Comparison of ENCODE assay signal across 8 cellular contexts in genomic region chr6:2990932-2991506, GRCh38. TPM values are rescaled to one million over a fixed set of nuclear protein-coding genes. Genes with fewer than 3 reads are reported as not detected.
DNase-seq lines count a peak whose midpoint lies in the region; ATAC-seq and TF ChIP-seq lines count a peak whose summit lies in the region.

No MANE protein-coding gene starts in this region.

- H3K27me3 ChIP-seq in ascending aorta (no peaks in the 10 kb centered on the region), liver (ENCODE audit: control insufficient read depth in 4 of 4, insufficient read depth in 4 of 4, low read length in 3 of 4) (no peaks in the 10 kb centered on the region), thymus (ENCODE audit: control insufficient read depth, insufficient read depth) (no peaks in the 10 kb centered on the region)

- peaks cover 20% of the 10 kb centered on the region for H3K4me1 Mint-ChIP-seq in activated CD8-positive, alpha-beta memory T cell treated with anti-CD3 and anti-CD28 coated beads, Interleukin-2, amount 10 ng/mL, durations not matched to agents 7 days and 5 days

- CTCF ChIA-PET in activated CD8-positive, alpha-beta memory T cell treated with anti-CD3 and anti-CD28 coated beads, Interleukin-2, amount 10 ng/mL, durations not matched to agents 7 days and 5 days (lab: Charles Lee), result interaction anchor here (0.8 to 6.0 kb wide), 19 partner anchors 10 to 260 kb away, joined by 3 to 49 read pairs (median 6); partner anchors contain the start of genes NQO2, RIPK1 and SERPINB1

- H3K9me3 Mint-ChIP-seq in activated CD8-positive, alpha-beta memory T cell treated with anti-CD3 and anti-CD28 coated beads, Interleukin-2, amount 10 ng/mL, durations not matched to agents 7 days and 5 days (ENCODE audit: low read depth), result no peaks in the 10 kb centered on the region

- no peak for ATAC-seq in activated CD8-positive, alpha-beta memory T cell treated with anti-CD3 and anti-CD28 coated beads, Interleukin-2, amount 10 ng/mL, durations not matched to agents 7 days and 5 days

- WGBS in liver, result 4% methylated on average over 10 of the region's 10 CpGs
- 2% methylated on average over 10 of the region's 10 CpGs for WGBS in thymus

- H3K4me3 ChIP-seq in ascending aorta (peak overlapping the region; percentile 78 to 86), liver (ENCODE audit: low read depth in 1 of 3, low read length in 3 of 3) (peak overlapping the region; percentile 63 to 97 (median 73)), thymus (ENCODE audit: low read length) (peak overlapping the region; percentile 79)

- H3K9ac ChIP-seq in liver (ENCODE audit: low read depth in 1 of 2, low read length in 2 of 2), result peak overlapping the region in 1 of 2 donors; percentile 83

- H3K36me3 Mint-ChIP-seq in activated CD8-positive, alpha-beta memory T cell treated with anti-CD3 and anti-CD28 coated beads, Interleukin-2, amount 10 ng/mL, durations not matched to agents 7 days and 5 days, result no peaks in the 10 kb centered on the region

- peak overlapping the region; percentile 95 for H3K4me3 Mint-ChIP-seq in activated CD8-positive, alpha-beta memory T cell treated with anti-CD3 and anti-CD28 coated beads, Interleukin-2, amount 10 ng/mL, durations not matched to agents 7 days and 5 days

- TF ChIP-seq CTCF in ascending aorta (IDR thresholded peaks at IDR 0.05), result no peak
- no peak for TF ChIP-seq CTCF in liver (IDR thresholded peaks at IDR 0.05; ENCODE audit: low read depth, low read length, missing input control)

- H3K4me1 ChIP-seq in ascending aorta, result peaks cover 6 to 8% of the 10 kb centered on the region in 2 donors
- H3K4me1 ChIP-seq in liver (ENCODE audit: control insufficient read depth in 4 of 4, insufficient read depth in 4 of 4, low read length in 3 of 4), result peaks cover 3 to 9% (median 6%) of the 10 kb centered on the region in 4 donors
- H3K4me1 ChIP-seq in thymus (ENCODE audit: control insufficient read depth, insufficient read depth, low read length), result no peaks in the 10 kb centered on the region

- H3K9me3 ChIP-seq in ascending aorta (no peaks in the 10 kb centered on the region), liver (ENCODE audit: control insufficient read depth in 4 of 4, low read length in 3 of 4) (no peaks in the 10 kb centered on the region), thymus (ENCODE audit: control insufficient read depth) (no peaks in the 10 kb centered on the region)

- H3K27ac ChIP-seq in ascending aorta, result peak overlapping the region; percentile 95 to 98
- peak overlapping the region; percentile 94 to 100 for H3K27ac ChIP-seq in liver (ENCODE audit: low read depth in 1 of 2, low read length in 2 of 2)
- H3K27ac ChIP-seq in thymus (ENCODE audit: low read depth), result peak overlapping the region; percentile 99

- H3K36me3 ChIP-seq in ascending aorta (no peaks in the 10 kb centered on the region), liver (ENCODE audit: control insufficient read depth in 4 of 4, insufficient read depth in 3 of 4, low read depth in 1 of 4, low read length in 3 of 4) (no peaks in the 10 kb centered on the region), thymus (ENCODE audit: control insufficient read depth, insufficient read depth) (no peaks in the 10 kb centered on the region)

- intact Hi-C loops in ascending aorta (cut with DNase I), result loop anchor here (10.0 kb wide), 2 partner anchors 264 to 1144 kb away; partner anchors contain the start of genes ECI2 and PSMG4

- H3K27me3 Mint-ChIP-seq in activated CD8-positive, alpha-beta memory T cell treated with anti-CD3 and anti-CD28 coated beads, Interleukin-2, amount 10 ng/mL, durations not matched to agents 7 days and 5 days, result peaks cover 7% of the 10 kb centered on the region

- H3K27ac Mint-ChIP-seq in activated CD8-positive, alpha-beta memory T cell treated with anti-CD3 and anti-CD28 coated beads, Interleukin-2, amount 10 ng/mL, durations not matched to agents 7 days and 5 days, result peak overlapping the region; percentile 99

- TF ChIP-seq RAD21 in liver (IDR thresholded peaks at IDR 0.05), result no peak

- no peak for DNase-seq in activated CD8-positive, alpha-beta memory T cell treated with anti-CD3 and anti-CD28 coated beads, Interleukin-2, amount 10 ng/mL, durations not matched to agents 7 days and 5 days
- DNase-seq in activated CD8-positive, alpha-beta memory T cell treated with anti-CD3 and anti-CD28 coated beads, Interleukin-2, amount 50 U/mL, for 48 hours, result no peak
- DNase-seq in ascending aorta (ENCODE audit: low spot score in 2 of 2) (no peak), SKM-1 treated with dmso at 0.1 percent for 144 hours (lab: John Stamatoyannopoulos, UW; ENCODE audit: unreplicated experiment) (no peak), MV-4-11 (lab: John Stamatoyannopoulos, UW) (no peak)
- DNase-seq in activated effector memory CD4-positive, alpha-beta T cell treated with Interleukin-2 at 50 U/mL for 16 hours, result no peak

TF ChIP-seq in liver, 16 proteins besides CTCF, POLR2A, EP300 and RAD21:
- TF ChIP-seq NR2F2 (IDR thresholded peaks at IDR 0.05), result no peak
- TF ChIP-seq, protein P1, sequence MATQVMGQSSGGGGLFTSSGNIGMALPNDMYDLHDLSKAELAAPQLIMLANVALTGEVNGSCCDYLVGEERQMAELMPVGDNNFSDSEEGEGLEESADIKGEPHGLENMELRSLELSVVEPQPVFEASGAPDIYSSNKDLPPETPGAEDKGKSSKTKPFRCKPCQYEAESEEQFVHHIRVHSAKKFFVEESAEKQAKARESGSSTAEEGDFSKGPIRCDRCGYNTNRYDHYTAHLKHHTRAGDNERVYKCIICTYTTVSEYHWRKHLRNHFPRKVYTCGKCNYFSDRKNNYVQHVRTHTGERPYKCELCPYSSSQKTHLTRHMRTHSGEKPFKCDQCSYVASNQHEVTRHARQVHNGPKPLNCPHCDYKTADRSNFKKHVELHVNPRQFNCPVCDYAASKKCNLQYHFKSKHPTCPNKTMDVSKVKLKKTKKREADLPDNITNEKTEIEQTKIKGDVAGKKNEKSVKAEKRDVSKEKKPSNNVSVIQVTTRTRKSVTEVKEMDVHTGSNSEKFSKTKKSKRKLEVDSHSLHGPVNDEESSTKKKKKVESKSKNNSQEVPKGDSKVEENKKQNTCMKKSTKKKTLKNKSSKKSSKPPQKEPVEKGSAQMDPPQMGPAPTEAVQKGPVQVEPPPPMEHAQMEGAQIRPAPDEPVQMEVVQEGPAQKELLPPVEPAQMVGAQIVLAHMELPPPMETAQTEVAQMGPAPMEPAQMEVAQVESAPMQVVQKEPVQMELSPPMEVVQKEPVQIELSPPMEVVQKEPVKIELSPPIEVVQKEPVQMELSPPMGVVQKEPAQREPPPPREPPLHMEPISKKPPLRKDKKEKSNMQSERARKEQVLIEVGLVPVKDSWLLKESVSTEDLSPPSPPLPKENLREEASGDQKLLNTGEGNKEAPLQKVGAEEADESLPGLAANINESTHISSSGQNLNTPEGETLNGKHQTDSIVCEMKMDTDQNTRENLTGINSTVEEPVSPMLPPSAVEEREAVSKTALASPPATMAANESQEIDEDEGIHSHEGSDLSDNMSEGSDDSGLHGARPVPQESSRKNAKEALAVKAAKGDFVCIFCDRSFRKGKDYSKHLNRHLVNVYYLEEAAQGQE (IDR thresholded peaks at IDR 0.05), result no peak

RNA-seq across cellular contexts. Expression of gene NQO2, which starts 8.7 kb away (rescaled TPM):
- total RNA-seq in activated CD8-positive, alpha-beta memory T cell treated with anti-CD3 and anti-CD28 coated beads, Interleukin-2, amount 10 ng/mL, durations not matched to agents 7 days and 5 days, result 10 to 100 TPM; 11.9 to 14.5 TPM
- total RNA-seq in ascending aorta, result 7.7 TPM
- total RNA-seq in liver, result 100 to 1,000 TPM in 1 of 2 donors, 10 to 100 TPM in 1; 11.5 to 124 TPM
- polyA plus RNA-seq in liver, result 100 to 1,000 TPM in 1 of 2 donors, 10 to 100 TPM in 1; 61.7 to 127 TPM
- polyA plus RNA-seq in thymus, result 21.7 TPM

RNA-seq across cellular contexts. Expression of gene SERPINB6, which starts 19.7 kb away (rescaled TPM):
- 10 to 100 TPM; 55.2 to 56.0 TPM for total RNA-seq in activated CD8-positive, alpha-beta memory T cell treated with anti-CD3 and anti-CD28 coated beads, Interleukin-2, amount 10 ng/mL, durations not matched to agents 7 days and 5 days
- total RNA-seq in ascending aorta, result 222 TPM
- 10 to 100 TPM; 24.0 to 31.2 TPM for total RNA-seq in liver
- polyA plus RNA-seq in liver, result 10 to 100 TPM; 32.3 to 32.4 TPM
- 84.3 TPM for polyA plus RNA-seq in thymus
